9 cellular contexts compared by ENCODE assay signal in genomic region chr9:131095666-131096489, GRCh38. TPM values are rescaled to one million over a fixed set of nuclear protein-coding genes. Genes with fewer than 3 reads are reported as not detected.
DNase-seq lines count a peak whose midpoint lies in the region; ATAC-seq, FAIRE-seq and TF ChIP-seq lines count a peak whose summit lies in the region.
"Had no signal": no experiment of that assay in that cellular context is flagged by ENCODE, and none has a peak within 500 bp of the region (broad histone marks: within the 10 kb centered on the region; RNA-seq: fewer than 3 reads in every experiment).

No MANE protein-coding gene starts in this region.

- H3K4me1 ChIP-seq in CD8-positive, alpha-beta memory T cell (ENCODE audit: insufficient read depth, low read length) = no peaks in the 10 kb centered on the region
- H3K4me1 ChIP-seq in psoas muscle = no peaks in the 10 kb centered on the region

- peaks cover 32% of the 10 kb centered on the region for H3K27me3 ChIP-seq in CD8-positive, alpha-beta memory T cell (ENCODE audit: insufficient read depth, low read length, poor library complexity, severe bottlenecking)
- peaks cover 0 to 69% (median 15%) of the 10 kb centered on the region in 3 donors for H3K27me3 ChIP-seq in psoas muscle (ENCODE audit: insufficient read depth in 3 of 3, low read length in 2 of 3)

- no peak for FAIRE-seq in RCC 7860 (lab: Jason Lieb, UNC)

- no peak overlapping the region for H3K4me3 ChIP-seq in CD8-positive, alpha-beta memory T cell (ENCODE audit: low read length)
- H3K4me3 ChIP-seq in psoas muscle = peak overlapping the region; percentile 65

- POLR2A ChIA-PET in CD8-positive, alpha-beta memory T cell (lab: Charles Lee) = no interaction called here

- ATAC-seq in psoas muscle (peak in 3 of 4 donors; percentile 4 to 42 (median 25)), HG03439 (IDR thresholded peaks at IDR 0.05; ENCODE audit: unreplicated experiment) (no peak)

- H3K36me3 ChIP-seq in CD8-positive, alpha-beta memory T cell (ENCODE audit: insufficient read depth, low read length) = no peaks in the 10 kb centered on the region
- H3K36me3 ChIP-seq in psoas muscle (ENCODE audit: insufficient read depth in 1 of 2, low read depth in 1 of 2) = no peaks in the 10 kb centered on the region

- 14 to 22% (median 20%) methylated on average over 22 to 35 of the region's 38 CpGs for WGBS in psoas muscle, 3 donors

- peaks cover 22 to 41% of the 10 kb centered on the region in 2 donors for H3K27me3 Mint-ChIP-seq in CD8-positive, alpha-beta memory T cell
- peaks cover 42% of the 10 kb centered on the region for H3K27me3 Mint-ChIP-seq in activated T-helper 1 cell treated with anti-CD3 and anti-CD28 coated beads, Interleukin-12 subunit alpha, Interleukin-12 subunit beta, Interleukin-2, Interleukin-4 antibody, amounts not matched to agents 30 ng/mL and 10 ng/mL and 1 ng/mL, durations not matched to agents 14 hours and 24 hours and 36 hours (ENCODE audit: insufficient read depth)
- peaks cover 3% of the 10 kb centered on the region for H3K27me3 Mint-ChIP-seq in glutamatergic neuron (ENCODE audit: unreplicated experiment)

- peak overlapping the region in 2 of 8 donors; percentile 32 to 59 for H3K27ac Mint-ChIP-seq in CD8-positive, alpha-beta memory T cell
- no peak overlapping the region for H3K27ac Mint-ChIP-seq in activated T-helper 1 cell treated with anti-CD3 and anti-CD28 coated beads, Interleukin-12 subunit alpha, Interleukin-12 subunit beta, Interleukin-2, Interleukin-4 antibody, amounts not matched to agents 30 ng/mL and 10 ng/mL and 1 ng/mL, durations not matched to agents 14 hours and 24 hours and 36 hours
- no peak overlapping the region for H3K27ac Mint-ChIP-seq in glutamatergic neuron (ENCODE audit: unreplicated experiment)

- H3K9me3 ChIP-seq in CD8-positive, alpha-beta memory T cell (ENCODE audit: low read length) = no peaks in the 10 kb centered on the region
- H3K9me3 ChIP-seq in psoas muscle = no peaks in the 10 kb centered on the region

- no peak overlapping the region for H3K27ac ChIP-seq in CD8-positive, alpha-beta memory T cell (ENCODE audit: low read depth, low read length)
- H3K27ac ChIP-seq in psoas muscle = no peak overlapping the region

- TF ChIP-seq CTCF in glutamatergic neuron (IDR thresholded peaks at IDR 0.05; ENCODE audit: partially characterized antibody, unreplicated experiment) (peak; percentile 49), psoas muscle (IDR thresholded peaks at IDR 0.05) (no peak)

- no peaks in the 10 kb centered on the region for H3K36me3 Mint-ChIP-seq in CD8-positive, alpha-beta memory T cell
- H3K36me3 Mint-ChIP-seq in activated T-helper 1 cell treated with anti-CD3 and anti-CD28 coated beads, Interleukin-12 subunit alpha, Interleukin-12 subunit beta, Interleukin-2, Interleukin-4 antibody, amounts not matched to agents 30 ng/mL and 10 ng/mL and 1 ng/mL, durations not matched to agents 14 hours and 24 hours and 36 hours (ENCODE audit: low read depth) = no peaks in the 10 kb centered on the region
- H3K36me3 Mint-ChIP-seq in glutamatergic neuron (ENCODE audit: unreplicated experiment) = no peaks in the 10 kb centered on the region

- H3K9me3 Mint-ChIP-seq in CD8-positive, alpha-beta memory T cell = no peaks in the 10 kb centered on the region
- H3K9me3 Mint-ChIP-seq in activated T-helper 1 cell treated with anti-CD3 and anti-CD28 coated beads, Interleukin-12 subunit alpha, Interleukin-12 subunit beta, Interleukin-2, Interleukin-4 antibody, amounts not matched to agents 30 ng/mL and 10 ng/mL and 1 ng/mL, durations not matched to agents 14 hours and 24 hours and 36 hours = no peaks in the 10 kb centered on the region
- peaks cover 5% of the 10 kb centered on the region for H3K9me3 Mint-ChIP-seq in glutamatergic neuron (ENCODE audit: unreplicated experiment)

- H3K4me1 Mint-ChIP-seq in CD8-positive, alpha-beta memory T cell = peaks cover 4 to 9% (median 6%) of the 10 kb centered on the region in 3 donors
- H3K4me1 Mint-ChIP-seq in activated T-helper 1 cell treated with anti-CD3 and anti-CD28 coated beads, Interleukin-12 subunit alpha, Interleukin-12 subunit beta, Interleukin-2, Interleukin-4 antibody, amounts not matched to agents 30 ng/mL and 10 ng/mL and 1 ng/mL, durations not matched to agents 14 hours and 24 hours and 36 hours (ENCODE audit: low read depth) = peaks cover 6% of the 10 kb centered on the region
- H3K4me1 Mint-ChIP-seq in glutamatergic neuron (ENCODE audit: low read depth, unreplicated experiment) = peaks cover 6% of the 10 kb centered on the region

- intact Hi-C loops in activated T-helper 1 cell treated with anti-CD3 and anti-CD28 coated beads, Interleukin-12 subunit alpha, Interleukin-12 subunit beta, Interleukin-2, Interleukin-4 antibody, amounts not matched to agents 30 ng/mL and 10 ng/mL and 1 ng/mL, durations not matched to agents 14 hours and 24 hours and 36 hours (cut with micrococcal nuclease) = no loop called here
- intact Hi-C loops in psoas muscle (cut with DNase I) = no loop called here

- DNase-seq in CD8-positive, alpha-beta memory T cell = no peak
- DNase-seq in LoVo (ENCODE audit: low spot score) (peak; percentile 61), glutamatergic neuron (peak; percentile 86), psoas muscle (peak in 1 of 2 donors; percentile 67), RCC 7860 (ENCODE audit: low spot score) (no peak)
- DNase-seq in activated T-helper 1 cell treated with anti-CD3 and anti-CD28 coated beads, Interleukin-12 subunit alpha, Interleukin-12 subunit beta, Interleukin-2, Interleukin-4 antibody, amounts not matched to agents 30 ng/mL and 10 ng/mL and 1 ng/mL, durations not matched to agents 14 hours and 24 hours and 36 hours (ENCODE audit: low spot score) = no peak
- DNase-seq in effector CD4-positive, alpha-beta T cell = no peak
- DNase-seq: left cardiac atrium had no signal

- H3K4me3 Mint-ChIP-seq in CD8-positive, alpha-beta memory T cell = peak overlapping the region in 6 of 7 donors; percentile 40 to 69 (median 66)
- H3K4me3 Mint-ChIP-seq in activated T-helper 1 cell treated with anti-CD3 and anti-CD28 coated beads, Interleukin-12 subunit alpha, Interleukin-12 subunit beta, Interleukin-2, Interleukin-4 antibody, amounts not matched to agents 30 ng/mL and 10 ng/mL and 1 ng/mL, durations not matched to agents 14 hours and 24 hours and 36 hours = peak overlapping the region; percentile 53
- peak overlapping the region; percentile 81 for H3K4me3 Mint-ChIP-seq in glutamatergic neuron (ENCODE audit: unreplicated experiment)

- CTCF ChIA-PET in CD8-positive, alpha-beta memory T cell (lab: Charles Lee) = no interaction called here

RNA-seq across cellular contexts. Expression of gene AIF1L, which starts 0.5 kb away (rescaled TPM):
- total RNA-seq in CD8-positive, alpha-beta memory T cell = under 1 TPM; 0.27 to 0.48 TPM
- not detected for polyA plus RNA-seq in CD8-positive, alpha-beta memory T cell
- total RNA-seq in activated T-helper 1 cell treated with anti-CD3 and anti-CD28 coated beads, Interleukin-12 subunit alpha, Interleukin-12 subunit beta, Interleukin-2, Interleukin-4 antibody, amounts not matched to agents 30 ng/mL and 10 ng/mL and 1 ng/mL, durations not matched to agents 14 hours and 24 hours and 36 hours = 0.34 and 0.51 TPM in 2 replicates
- 16.7 TPM for total RNA-seq in glutamatergic neuron (ENCODE audit: unreplicated experiment)
- total RNA-seq in psoas muscle = 10 to 100 TPM in 3 of 4 donors, 1 to 10 TPM in 1; 3.7 to 12.2 (median 11.7) TPM
- polyA plus RNA-seq in psoas muscle = 10 to 100 TPM in 2 of 3 donors, 1 to 10 TPM in 1; 6.3 to 11.0 (median 10.2) TPM

RNA-seq across cellular contexts. Expression of gene NUP214, which starts 29.5 kb away (rescaled TPM):
- total RNA-seq in CD8-positive, alpha-beta memory T cell = 10 to 100 TPM; 69.2 to 69.5 TPM
- polyA plus RNA-seq in CD8-positive, alpha-beta memory T cell = 21.3 TPM
- 77.7 and 80.7 TPM in 2 replicates for total RNA-seq in activated T-helper 1 cell treated with anti-CD3 and anti-CD28 coated beads, Interleukin-12 subunit alpha, Interleukin-12 subunit beta, Interleukin-2, Interleukin-4 antibody, amounts not matched to agents 30 ng/mL and 10 ng/mL and 1 ng/mL, durations not matched to agents 14 hours and 24 hours and 36 hours
- 56.5 TPM for total RNA-seq in glutamatergic neuron (ENCODE audit: unreplicated experiment)
- 10 to 100 TPM; 20.1 to 28.1 (median 23.4) TPM for total RNA-seq in psoas muscle
- polyA plus RNA-seq in psoas muscle = 10 to 100 TPM; 11.8 to 14.2 (median 14.1) TPM

Comparison
In these comparisons a context has a peak if more than half of its experiments do, and no peak if none do; other contexts are left out.
1. DNase-seq: peak in LoVo (single experiment) and glutamatergic neuron (single experiment); none in CD8-positive, alpha-beta memory T cell (0 of 5), activated T-helper 1 cell treated with anti-CD3 and anti-CD28 coated beads, Interleukin-12 subunit alpha, Interleukin-12 subunit beta, Interleukin-2, Interleukin-4 antibody, amounts not matched to agents 30 ng/mL and 10 ng/mL and 1 ng/mL, durations not matched to agents 14 hours and 24 hours and 36 hours (single experiment), RCC 7860 (single experiment) and effector CD4-positive, alpha-beta T cell (single experiment).
2. Peak in every context shown above with its lines, with median percentiles within 50 percentile points of each other: H3K4me3 Mint-ChIP-seq.